1 cellular context compared by ENCODE assay signal in the genomic region with DNA sequence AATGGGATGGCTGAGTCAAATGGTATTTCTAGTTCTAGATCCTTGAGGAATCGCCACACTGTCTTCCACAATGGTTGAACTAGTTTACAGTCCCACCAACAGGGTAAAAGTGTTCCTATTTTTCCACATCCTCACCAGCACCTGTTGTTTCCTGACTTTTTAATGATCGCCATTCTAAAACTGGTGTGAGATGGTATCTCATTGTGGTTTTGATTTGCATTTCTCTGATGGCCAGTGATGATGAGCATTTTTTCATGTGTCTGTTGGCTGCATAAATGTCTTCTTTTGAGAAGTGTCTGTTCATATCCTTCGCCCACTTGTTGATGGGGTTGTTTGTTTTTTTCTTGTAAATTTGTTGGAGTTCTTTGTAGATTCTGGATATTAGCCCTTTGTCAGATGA.
A peak's percentile ranks its signal among the peaks of the same experiment; 100 is the strongest.
TF ChIP-seq lines count a peak whose summit lies in the region.
"Not testable (repeated sequence)": the region's sequence is repeated elsewhere in the genome, so short reads cannot be mapped to it uniquely, and the experiment has no call there.

No MANE protein-coding gene starts in this region.

- not testable (repeated sequence) for H3K4me3 ChIP-seq in HEK293 (ENCODE audit: low read depth, low read length)

- not testable (repeated sequence) for H3K4me1 ChIP-seq in HEK293 (ENCODE audit: control insufficient read depth, insufficient read depth, low read length)

- not testable (repeated sequence) for H3K36me3 ChIP-seq in HEK293 (ENCODE audit: control insufficient read depth in 2 of 2, insufficient read depth in 1 of 2, low read length in 2 of 2)

- H3K27ac ChIP-seq in HEK293 (ENCODE audit: extremely low read depth, low read depth, low read length): not testable (repeated sequence)

- CTCF ChIA-PET in HEK293 (lab: Yijun Ruan, JAX): not testable (repeated sequence)

- not testable (repeated sequence) for TF ChIP-seq CTCF in HEK293 (tag by site-specific recombination; IDR thresholded peaks at IDR 0.05)

- POLR2A ChIA-PET in HEK293 (lab: Yijun Ruan, JAX): not testable (repeated sequence)

- H3K9me3 ChIP-seq in HEK293 (ENCODE audit: control insufficient read depth, insufficient read depth, low read depth, low read length): not testable (repeated sequence)

TF ChIP-seq in HEK293, 187 proteins besides CTCF, POLR2A, EP300 and RAD21:
- TF ChIP-seq SCRT1 (tag by site-specific recombination; IDR thresholded peaks at IDR 0.05; ENCODE audit: borderline replicate concordance) (peak; percentile 64; the same call in 1 of the 2 replicates), SCRT2 (tag by site-specific recombination; IDR thresholded peaks at IDR 0.05) (peak; percentile 56)
